ENCODE assay signal across 10 cellular contexts in genomic region chr5:140800816-140801493, GRCh38. TPM values are rescaled to one million over a fixed set of nuclear protein-coding genes. Genes with fewer than 3 reads are reported as not detected.
DNase-seq lines count a peak whose midpoint lies in the region; ATAC-seq and TF ChIP-seq lines count a peak whose summit lies in the region.
"Had no signal": no experiment of that assay in that cellular context is flagged by ENCODE, and none has a peak within 500 bp of the region (broad histone marks: within the 10 kb centered on the region; RNA-seq: fewer than 3 reads in every experiment).

PCDHA3 (plus strand) TSS chr5:140801057.

- H3K9me3 Mint-ChIP-seq in endodermal cell: peaks cover 9% of the 10 kb centered on the region

- H3K4me1 ChIP-seq in endodermal cell (ENCODE audit: control insufficient read depth, insufficient read depth, low read length) (no peaks in the 10 kb centered on the region), osteoblast (ENCODE audit: insufficient read depth, low read length) (no peaks in the 10 kb centered on the region)

- H3K4me3 ChIP-seq in endodermal cell (ENCODE audit: low read length) (no peak within 1 kb of the TSS), osteoblast (ENCODE audit: insufficient read depth, low read length) (peak within 1 kb of the TSS; percentile 62)

- peaks cover 30% of the 10 kb centered on the region for H3K36me3 Mint-ChIP-seq in endodermal cell (ENCODE audit: low read depth)
- H3K36me3 Mint-ChIP-seq: natural killer cell had no signal

- TF ChIP-seq CTCF in endodermal cell (conservative IDR thresholded peaks at IDR 0.05) (peak; percentile 67), osteoblast (IDR thresholded peaks at IDR 0.05; ENCODE audit: extremely low read depth, low read depth, low read length) (peak; percentile 43)

- 94% methylated on average over 16 to 29 of the region's 29 CpGs for WGBS in endodermal cell (ENCODE audit: insufficient coverage in 1 of 2, insufficient read length in 1 of 2), 2 experiments

- H3K4me1 Mint-ChIP-seq in endodermal cell: no peaks in the 10 kb centered on the region
- H3K4me1 Mint-ChIP-seq: natural killer cell had no signal

- H4K20me1 ChIP-seq in osteoblast (ENCODE audit: insufficient read depth, low read length): no peaks in the 10 kb centered on the region

- H3K9me3 ChIP-seq in endodermal cell (ENCODE audit: control insufficient read depth, low read length) (peaks cover 8% of the 10 kb centered on the region), osteoblast (ENCODE audit: low read depth, low read length) (no peaks in the 10 kb centered on the region)

- H3K79me2 ChIP-seq in osteoblast (ENCODE audit: insufficient read depth, low read length): no peaks in the 10 kb centered on the region

- H3K27ac ChIP-seq in endodermal cell (ENCODE audit: low read depth, low read length) (no peak within 1 kb of the TSS), osteoblast (ENCODE audit: low read depth, low read length) (no peak within 1 kb of the TSS)

- ATAC-seq in HG03432 (IDR thresholded peaks at IDR 0.05; ENCODE audit: unreplicated experiment) (no peak), HG02678 (IDR thresholded peaks at IDR 0.05; ENCODE audit: unreplicated experiment) (no peak)
- ATAC-seq: natural killer cell had no signal

- H3K27me3 ChIP-seq in endodermal cell (ENCODE audit: control insufficient read depth, insufficient read depth, low read length, poor library complexity, severe bottlenecking): no peaks in the 10 kb centered on the region
- no peaks in the 10 kb centered on the region for H3K27me3 ChIP-seq in osteoblast (ENCODE audit: insufficient read depth, low read length)

- no peak within 1 kb of the TSS for H3K9ac ChIP-seq in endodermal cell (ENCODE audit: extremely low read depth, low read length, poor library complexity, severe bottlenecking)

- DNase-seq in COLO668 (lab: John Stamatoyannopoulos, UW; ENCODE audit: unreplicated experiment): peak; percentile 27
- peak; percentile 56 for DNase-seq in NCI-H1105 (lab: John Stamatoyannopoulos, UW)
- DNase-seq in endodermal cell: no peak
- DNase-seq in osteoblast (ENCODE audit: insufficient read length, low spot score, missing footprints): peak; percentile 73
- DNase-seq in UCSD-AML1 (lab: John Stamatoyannopoulos, UW; ENCODE audit: unreplicated experiment): no peak
- DNase-seq in NOMO-1 treated with dmso at 0.1 percent for 144 hours (lab: John Stamatoyannopoulos, UW; ENCODE audit: unreplicated experiment): no peak
- DNase-seq: effector memory CD4-positive, alpha-beta T cell; natural killer cell had no signal

- H3K36me3 ChIP-seq in endodermal cell (ENCODE audit: control insufficient read depth, insufficient read depth, low read length) (no peaks in the 10 kb centered on the region), osteoblast (ENCODE audit: insufficient read depth, low read length) (no peaks in the 10 kb centered on the region)

- H3K4me3 Mint-ChIP-seq in endodermal cell: peak within 1 kb of the TSS; percentile 69
- H3K4me3 Mint-ChIP-seq: natural killer cell had no signal

- H3K27me3 Mint-ChIP-seq in endodermal cell (ENCODE audit: insufficient read depth): no peaks in the 10 kb centered on the region

- peak within 1 kb of the TSS; percentile 66 for H3K27ac Mint-ChIP-seq in endodermal cell
- H3K27ac Mint-ChIP-seq: natural killer cell had no signal

- H2AFZ ChIP-seq in osteoblast (ENCODE audit: low read length): peak within 1 kb of the TSS; percentile 59

- H3K4me2 ChIP-seq in osteoblast (ENCODE audit: insufficient read depth, low read length): peak within 1 kb of the TSS; percentile 71

RNA-seq across cellular contexts. Expression of gene PCDHA3, which starts in this region (rescaled TPM):
- total RNA-seq in endodermal cell (1 to 10 TPM; 1.3 to 2.8 TPM), osteoblast (0.36 and 0.59 TPM in 2 replicates)
- 0.75 TPM for polyA plus RNA-seq in endodermal cell (2013, experiment 1 of 2)
- 0.75 TPM for polyA plus RNA-seq in endodermal cell (2013, experiment 2 of 2)
- total RNA-seq: natural killer cell had no signal

Comparison
In these comparisons a context has a peak if more than half of its experiments do, and no peak if none do; other contexts are left out.
1. Peak in DNase-seq, H3K4me3 ChIP-seq and H3K4me2 ChIP-seq in osteoblast; RNA of the gene not detected or under 1 TPM.
2. DNase-seq: peak in COLO668 (single experiment) and NCI-H1105 (single experiment); none in endodermal cell (single experiment), UCSD-AML1 (single experiment) and NOMO-1 treated with dmso at 0.1 percent for 144 hours (single experiment).